8 cellular contexts compared by ENCODE assay signal in genomic region chr13:113837554-113838355, GRCh38. TPM values are rescaled to one million over a fixed set of nuclear protein-coding genes. Genes with fewer than 3 reads are reported as not detected.
A peak's percentile ranks its signal among the peaks of the same experiment; 100 is the strongest.
DNase-seq lines count a peak whose midpoint lies in the region; ATAC-seq and TF ChIP-seq lines count a peak whose summit lies in the region.

No MANE protein-coding gene starts in this region.

- intact Hi-C loops in sigmoid colon (cut with DNase I): loop anchor here (2.0 kb wide), 2 partner anchors 17 to 25 kb away; no protein-coding TSS in a partner anchor

- 51 to 62% methylated on average over 16 of the region's 16 CpGs for WGBS in sigmoid colon, 2 donors

- H3K4me3 ChIP-seq in MG63: peak overlapping the region; percentile 16; the same call in 1 of the 2 replicates
- peak overlapping the region in 3 of 4 donors; percentile 22 to 45 (median 24) for H3K4me3 ChIP-seq in sigmoid colon

- CTCF ChIA-PET in T-cell (lab: Charles Lee): no interaction called here

- peaks cover 58% of the 10 kb centered on the region for H3K36me3 ChIP-seq in MG63
- peaks cover 0 to 22% (median 8%) of the 10 kb centered on the region in 4 donors for H3K36me3 ChIP-seq in sigmoid colon

- TF ChIP-seq POLR2A in sigmoid colon (IDR thresholded peaks at IDR 0.05): no peak

- H3K27ac Mint-ChIP-seq in T-cell: no peak overlapping the region

- H3K4me1 Mint-ChIP-seq in T-cell: peaks cover 9 to 24% (median 14%) of the 10 kb centered on the region in 3 donors

- no peak overlapping the region for H3K4me3 Mint-ChIP-seq in T-cell

- peaks cover 0 to 49% (median 44%) of the 10 kb centered on the region in 4 donors for H3K4me1 ChIP-seq in sigmoid colon

- H3K9me3 Mint-ChIP-seq in T-cell: no peaks in the 10 kb centered on the region

- H3K27me3 ChIP-seq in MG63 (no peaks in the 10 kb centered on the region), sigmoid colon (no peaks in the 10 kb centered on the region)

- no peak for ATAC-seq in T-cell (replicated peaks in 1 of 4)
- ATAC-seq in GM18873 (IDR thresholded peaks at IDR 0.05; ENCODE audit: low FRiP score, unreplicated experiment): no peak
- ATAC-seq in GM21423 (IDR thresholded peaks at IDR 0.05; ENCODE audit: unreplicated experiment): no peak

- no peaks in the 10 kb centered on the region for H3K27me3 Mint-ChIP-seq in T-cell

- H3K9me3 ChIP-seq in MG63 (no peaks in the 10 kb centered on the region), sigmoid colon (no peaks in the 10 kb centered on the region)

- POLR2A ChIA-PET in T-cell (lab: Charles Lee): no interaction called here

- peak overlapping the region; percentile 85 to 94 (median 90) for H3K27ac ChIP-seq in sigmoid colon

- peak; percentile 80 for DNase-seq in DMS 273 (lab: John Stamatoyannopoulos, UW; ENCODE audit: unreplicated experiment)
- peak; percentile 99 for DNase-seq in MG63
- DNase-seq in astrocyte of the hippocampus (ENCODE audit: low read depth, low spot score): peak; percentile 99
- peak; percentile 98 for DNase-seq in hepatic stellate cell (ENCODE audit: low spot score)
- DNase-seq in sigmoid colon: peak; percentile 98
- DNase-seq in T-cell: no peak

- no peak for TF ChIP-seq CTCF in sigmoid colon (IDR thresholded peaks at IDR 0.05)

- H3K36me3 Mint-ChIP-seq in T-cell: peaks cover 5% of the 10 kb centered on the region

- peak in 1 of 4 donors; percentile 27 for TF ChIP-seq EP300 in sigmoid colon (IDR thresholded peaks at IDR 0.05)

RNA-seq across cellular contexts. Expression of gene GAS6, which starts 26.1 kb away (rescaled TPM):
- 332 and 394 TPM in 2 replicates for total RNA-seq in MG63 (2014; rRNA removed; shearing (Covaris generic); ENCODE audit: low replicate concordance)
- total RNA-seq in sigmoid colon (100 to 1,000 TPM in 1 of 4 donors, 10 to 100 TPM in 3; 34.4 to 105 (median 70.4) TPM), T-cell (10 to 100 TPM in 1 of 5 donors, 1 to 10 TPM in 4; 1.1 to 10.2 (median 4.7) TPM)
- polyA plus RNA-seq in sigmoid colon: 100 to 1,000 TPM in 1 of 3 donors, 10 to 100 TPM in 2; 27.0 to 101 (median 28.2) TPM

Comparison
In these comparisons a context has a peak if more than half of its experiments do, and no peak if none do; other contexts are left out.
1. DNase-seq: peak in DMS 273 (single experiment), MG63 (single experiment), astrocyte of the hippocampus (single experiment), hepatic stellate cell (single experiment) and sigmoid colon (single experiment); none in T-cell (0 of 34).